Comparison of ENCODE assay signal across 1 cellular context in genomic region chr14:101583006-101583708, GRCh38.
TF ChIP-seq lines count a peak whose summit lies in the region.

No MANE protein-coding gene starts in this region.

TF ChIP-seq in GM12878, 131 proteins besides CTCF, POLR2A, EP300 and RAD21:
- peak; percentile 85 for TF ChIP-seq BCL3 (IDR thresholded peaks at IDR 0.05; ENCODE audit: borderline replicate concordance, insufficient read depth, low read depth, low read length, poor library complexity, severe bottlenecking)
- TF ChIP-seq TCF3 (IDR thresholded peaks at IDR 0.05; ENCODE audit: borderline replicate concordance, insufficient read depth, low read depth, low read length) = 0 out of 2 replicates have a peak, but pooled peaks have one; percentile 37
- no peak for TF ChIP-seq ZSCAN29 (IDR thresholded peaks at IDR 0.05)
- TF ChIP-seq IRF3 (IDR thresholded peaks at IDR 0.05) = no peak
